8 cellular contexts compared by ENCODE assay signal in genomic region chr4:155759372-155760252, GRCh38. TPM values are rescaled to one million over a fixed set of nuclear protein-coding genes. Genes with fewer than 3 reads are reported as not detected.
DNase-seq lines count a peak whose midpoint lies in the region; ATAC-seq lines count a peak whose summit lies in the region.

No MANE protein-coding gene starts in this region.

- H3K9me3 Mint-ChIP-seq in CD4-positive, alpha-beta memory T cell: peaks cover 0 to 8% (median under 1%) of the 10 kb centered on the region in 8 donors
- no peaks in the 10 kb centered on the region for H3K9me3 Mint-ChIP-seq in activated naive CD8-positive, alpha-beta T cell (ENCODE audit: low read depth)
- peaks cover 0 to 8% (median 5%) of the 10 kb centered on the region in 5 donors for H3K9me3 Mint-ChIP-seq in CD8-positive, alpha-beta memory T cell

- intact Hi-C loops in CD4-positive, alpha-beta memory T cell (cut with micrococcal nuclease): no loop called here
- intact Hi-C loops in left cardiac atrium (cut with DNase I): loop anchor here in 1 of 2 donors (10.0 kb wide), 1 partner anchor 95 kb away; the partner anchor contains the start of gene GUCY1A1

- H3K36me3 ChIP-seq in CD4-positive, alpha-beta memory T cell (ENCODE audit: insufficient read depth, low read length): no peaks in the 10 kb centered on the region
- H3K36me3 ChIP-seq in HUES64 (ENCODE audit: insufficient read depth, low read length) (no peaks in the 10 kb centered on the region), trophoblast cell (ENCODE audit: control insufficient read depth in 1 of 2, insufficient read depth in 2 of 2, low read length in 2 of 2) (no peaks in the 10 kb centered on the region)
- no peaks in the 10 kb centered on the region for H3K36me3 ChIP-seq in CD8-positive, alpha-beta memory T cell (ENCODE audit: insufficient read depth, low read length)

- H3K36me3 Mint-ChIP-seq in CD4-positive, alpha-beta memory T cell: no peaks in the 10 kb centered on the region
- H3K36me3 Mint-ChIP-seq in activated naive CD8-positive, alpha-beta T cell: no peaks in the 10 kb centered on the region
- H3K36me3 Mint-ChIP-seq in CD8-positive, alpha-beta memory T cell: peaks cover 0 to 5% (median 0%) of the 10 kb centered on the region in 3 donors

- no peak overlapping the region for H3K27ac ChIP-seq in CD4-positive, alpha-beta memory T cell (ENCODE audit: low read depth, low read length)
- H3K27ac ChIP-seq in HUES64 (ENCODE audit: low read depth, low read length): no peak overlapping the region
- H3K27ac ChIP-seq in trophoblast cell (ENCODE audit: low read depth, low read length): no peak overlapping the region
- no peak overlapping the region for H3K27ac ChIP-seq in CD8-positive, alpha-beta memory T cell (ENCODE audit: low read depth, low read length)

- no peak overlapping the region for H3K9ac ChIP-seq in HUES64 (ENCODE audit: low read depth, low read length)
- no peak overlapping the region for H3K9ac ChIP-seq in trophoblast cell (ENCODE audit: low read length)

- H3K4me1 ChIP-seq in CD4-positive, alpha-beta memory T cell (ENCODE audit: insufficient read depth, low read length): no peaks in the 10 kb centered on the region
- H3K4me1 ChIP-seq in HUES64 (ENCODE audit: insufficient read depth, low read length): peaks cover 7% of the 10 kb centered on the region; the same call in 1 of the 2 replicates
- H3K4me1 ChIP-seq in trophoblast cell (ENCODE audit: control insufficient read depth in 1 of 2, insufficient read depth in 2 of 2, low read length in 2 of 2): peaks cover 2 to 6% of the 10 kb centered on the region in 2 experiments
- H3K4me1 ChIP-seq in CD8-positive, alpha-beta memory T cell (ENCODE audit: insufficient read depth, low read length): no peaks in the 10 kb centered on the region

- CTCF ChIA-PET in CD4-positive, alpha-beta memory T cell (lab: Charles Lee; ENCODE audit: partially characterized antibody): no interaction called here
- CTCF ChIA-PET in CD8-positive, alpha-beta memory T cell (lab: Charles Lee): no interaction called here

- peaks cover 7% of the 10 kb centered on the region for H3K27me3 ChIP-seq in CD4-positive, alpha-beta memory T cell (ENCODE audit: insufficient read depth, low read length)
- H3K27me3 ChIP-seq in HUES64 (ENCODE audit: insufficient read depth, low read length): peaks cover 35% of the 10 kb centered on the region
- peaks cover 2% of the 10 kb centered on the region for H3K27me3 ChIP-seq in trophoblast cell (ENCODE audit: insufficient read depth, low read length)
- peaks cover 5% of the 10 kb centered on the region for H3K27me3 ChIP-seq in CD8-positive, alpha-beta memory T cell (ENCODE audit: insufficient read depth, low read length, poor library complexity, severe bottlenecking)

- peaks cover 0 to 8% (median 4%) of the 10 kb centered on the region in 4 donors for H3K4me1 Mint-ChIP-seq in CD4-positive, alpha-beta memory T cell
- H3K4me1 Mint-ChIP-seq in activated naive CD8-positive, alpha-beta T cell (ENCODE audit: low read depth): peaks cover 6% of the 10 kb centered on the region
- H3K4me1 Mint-ChIP-seq in CD8-positive, alpha-beta memory T cell: peaks cover 2 to 8% (median 5%) of the 10 kb centered on the region in 3 donors

- POLR2A ChIA-PET in CD4-positive, alpha-beta memory T cell (lab: Charles Lee; ENCODE audit: partially characterized antibody): no interaction called here
- POLR2A ChIA-PET in CD8-positive, alpha-beta memory T cell (lab: Charles Lee): no interaction called here

- 3% methylated on average over 77 of the region's 77 CpGs for WGBS in HUES64
- no CpG with 5 or more reads among the region's 77 CpGs for WGBS in trophoblast cell (ENCODE audit: extremely low coverage, insufficient coverage, insufficient read length)

- H3K79me1 ChIP-seq in trophoblast cell (ENCODE audit: low read length): peaks cover 3% of the 10 kb centered on the region

- H3K9me3 ChIP-seq in CD4-positive, alpha-beta memory T cell (ENCODE audit: control insufficient read depth in 1 of 2, low read length in 2 of 2): no peaks in the 10 kb centered on the region
- H3K9me3 ChIP-seq in HUES64 (ENCODE audit: insufficient read depth, low read depth, low read length): no peaks in the 10 kb centered on the region
- H3K9me3 ChIP-seq in trophoblast cell (ENCODE audit: insufficient read depth, low read depth, low read length): no peaks in the 10 kb centered on the region
- H3K9me3 ChIP-seq in CD8-positive, alpha-beta memory T cell (ENCODE audit: low read length): no peaks in the 10 kb centered on the region

- no peak overlapping the region for H2BK12ac ChIP-seq in trophoblast cell (ENCODE audit: low read length)

- H3K4me2 ChIP-seq in trophoblast cell (ENCODE audit: low read length): peak overlapping the region; percentile 93

- H2BK5ac ChIP-seq in trophoblast cell (ENCODE audit: low read depth, low read length, poor library complexity): no peak overlapping the region

- no peak overlapping the region for H3K18ac ChIP-seq in trophoblast cell (ENCODE audit: low read length)

- no peak overlapping the region for H2AK5ac ChIP-seq in trophoblast cell (ENCODE audit: low read length)

- H4K8ac ChIP-seq in trophoblast cell (ENCODE audit: low read depth, low read length): peak overlapping the region; percentile 64

- ATAC-seq in GM19452 (IDR thresholded peaks at IDR 0.05; ENCODE audit: unreplicated experiment): peak; percentile 19
- ATAC-seq in left cardiac atrium: peak; percentile 63 to 80

- no peak for DNase-seq in CD4-positive, alpha-beta memory T cell
- peak; percentile 81 for DNase-seq in left cardiac atrium
- peak in 1 of 2 donors; percentile 18 for DNase-seq in trophoblast cell
- DNase-seq in CD8-positive, alpha-beta memory T cell: no peak
- DNase-seq in RKO (ENCODE audit: low spot score): no peak

- H3K4me3 Mint-ChIP-seq in CD4-positive, alpha-beta memory T cell: peak overlapping the region in 6 of 8 donors; percentile 23 to 78 (median 53)
- peak overlapping the region; percentile 69 for H3K4me3 Mint-ChIP-seq in activated naive CD8-positive, alpha-beta T cell
- H3K4me3 Mint-ChIP-seq in CD8-positive, alpha-beta memory T cell: peak overlapping the region in 2 of 7 donors; percentile 15 to 65

- H3K27me3 Mint-ChIP-seq in CD4-positive, alpha-beta memory T cell: peaks cover 16 to 30% of the 10 kb centered on the region in 2 donors
- H3K27me3 Mint-ChIP-seq in activated naive CD8-positive, alpha-beta T cell: peaks cover 28% of the 10 kb centered on the region
- H3K27me3 Mint-ChIP-seq in CD8-positive, alpha-beta memory T cell: peaks cover 14 to 37% of the 10 kb centered on the region in 2 donors

- H3K27ac Mint-ChIP-seq in CD4-positive, alpha-beta memory T cell: no peak overlapping the region
- no peak overlapping the region for H3K27ac Mint-ChIP-seq in activated naive CD8-positive, alpha-beta T cell
- no peak overlapping the region for H3K27ac Mint-ChIP-seq in CD8-positive, alpha-beta memory T cell

- H3K4ac ChIP-seq in trophoblast cell (ENCODE audit: low read depth, low read length): no peak overlapping the region

- H4K12ac ChIP-seq in trophoblast cell (ENCODE audit: low read depth, low read length): no peak overlapping the region

- no peak overlapping the region for H3K14ac ChIP-seq in trophoblast cell (ENCODE audit: low read length)

- no peak overlapping the region for H4K91ac ChIP-seq in trophoblast cell (ENCODE audit: low read depth, low read length)

- no peak overlapping the region for H2BK120ac ChIP-seq in trophoblast cell (ENCODE audit: insufficient read depth, low read length, poor library complexity)

- no peak overlapping the region for H3K23ac ChIP-seq in trophoblast cell (ENCODE audit: low read length)

- H2AFZ ChIP-seq in trophoblast cell (ENCODE audit: insufficient read depth, low read length, poor library complexity): peak overlapping the region; percentile 56

- no peak overlapping the region for H3K4me3 ChIP-seq in CD4-positive, alpha-beta memory T cell (ENCODE audit: low read length in 2 of 2)
- peak overlapping the region; percentile 61 for H3K4me3 ChIP-seq in HUES64 (ENCODE audit: low read length)
- H3K4me3 ChIP-seq in trophoblast cell (ENCODE audit: low read depth, low read length): peak overlapping the region; percentile 73
- H3K4me3 ChIP-seq in CD8-positive, alpha-beta memory T cell (ENCODE audit: low read length): no peak overlapping the region

- no peaks in the 10 kb centered on the region for H3K79me2 ChIP-seq in trophoblast cell (ENCODE audit: control insufficient read depth, insufficient read depth, low read length, poor library complexity)

RNA-seq across cellular contexts. Expression of gene GUCY1B1, which starts 0.8 kb away (rescaled TPM):
- not detected for total RNA-seq in CD4-positive, alpha-beta memory T cell
- not detected for polyA plus RNA-seq in CD4-positive, alpha-beta memory T cell
- 1.8 TPM for polyA plus RNA-seq in HUES64 (2013, experiment 1 of 2)
- polyA plus RNA-seq in HUES64 (2013, experiment 2 of 2): 3.6 TPM
- 10 to 100 TPM; 10.5 to 14.4 TPM for total RNA-seq in left cardiac atrium
- 2.2 and 2.4 TPM in 2 replicates for polyA plus RNA-seq in trophoblast cell (2013)
- total RNA-seq in CD8-positive, alpha-beta memory T cell: under 1 TPM in 1 of 2 experiments, not detected in 1; 0.18 TPM
- 0.12 TPM for polyA plus RNA-seq in CD8-positive, alpha-beta memory T cell

Comparison
In these comparisons a context has a peak if more than half of its experiments do, and no peak if none do; other contexts are left out.
1. H3K4me3 ChIP-seq: peak in HUES64 (single experiment) and trophoblast cell (single experiment); none in CD4-positive, alpha-beta memory T cell (0 of 2) and CD8-positive, alpha-beta memory T cell (single experiment).
2. RNA of gene GUCY1B1, which starts 0.8 kb away (total RNA-seq): 10.5 to 14.4 TPM in left cardiac atrium; 0.18 TPM in CD8-positive, alpha-beta memory T cell and not detected in CD4-positive, alpha-beta memory T cell; every median in the first group is over 4 times any median in the second.